ENCODE assay signal across 8 cellular contexts in the genomic region with DNA sequence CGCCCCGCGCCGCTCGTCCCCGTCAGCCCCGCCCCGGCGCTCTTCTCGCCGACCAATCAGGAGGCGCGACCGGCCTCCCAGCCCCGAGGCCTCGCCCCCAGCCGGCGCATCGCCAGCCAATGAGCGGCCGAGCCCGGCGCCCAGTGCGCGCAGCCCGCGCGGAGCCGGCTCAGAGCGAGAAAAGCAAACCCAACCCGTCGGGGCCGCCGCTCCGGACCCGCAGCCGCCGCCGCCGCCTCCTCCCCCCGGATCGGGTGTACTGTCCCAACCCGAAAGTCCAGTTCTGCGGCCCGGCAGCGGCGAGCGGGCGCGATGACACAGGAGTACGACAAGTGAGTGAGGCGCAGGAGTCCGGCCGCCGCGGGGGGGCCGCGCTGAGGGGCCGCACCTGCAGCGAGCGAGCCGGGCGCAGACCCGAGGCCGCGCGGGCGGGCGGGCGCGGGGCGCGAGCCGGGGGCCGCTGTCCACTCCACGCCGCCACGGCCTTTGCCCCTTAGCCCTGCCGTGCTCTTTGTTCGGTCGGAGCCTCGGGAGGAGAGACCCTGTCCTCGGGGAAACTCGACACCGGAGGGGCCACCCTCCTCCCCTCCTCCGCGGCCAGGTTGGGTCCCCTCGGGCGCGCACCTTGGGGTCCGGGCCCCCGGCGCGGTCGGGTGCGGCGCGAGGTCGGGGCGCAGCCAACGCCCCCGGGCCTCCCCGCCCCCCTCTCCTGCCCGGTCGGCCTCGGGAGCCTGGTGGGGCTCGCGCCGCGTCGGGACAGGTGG. TPM values are rescaled to one million over a fixed set of nuclear protein-coding genes. Genes with fewer than 3 reads are reported as not detected.
DNase-seq lines count a peak whose midpoint lies in the region; ATAC-seq lines count a peak whose summit lies in the region.

A gene with protein sequence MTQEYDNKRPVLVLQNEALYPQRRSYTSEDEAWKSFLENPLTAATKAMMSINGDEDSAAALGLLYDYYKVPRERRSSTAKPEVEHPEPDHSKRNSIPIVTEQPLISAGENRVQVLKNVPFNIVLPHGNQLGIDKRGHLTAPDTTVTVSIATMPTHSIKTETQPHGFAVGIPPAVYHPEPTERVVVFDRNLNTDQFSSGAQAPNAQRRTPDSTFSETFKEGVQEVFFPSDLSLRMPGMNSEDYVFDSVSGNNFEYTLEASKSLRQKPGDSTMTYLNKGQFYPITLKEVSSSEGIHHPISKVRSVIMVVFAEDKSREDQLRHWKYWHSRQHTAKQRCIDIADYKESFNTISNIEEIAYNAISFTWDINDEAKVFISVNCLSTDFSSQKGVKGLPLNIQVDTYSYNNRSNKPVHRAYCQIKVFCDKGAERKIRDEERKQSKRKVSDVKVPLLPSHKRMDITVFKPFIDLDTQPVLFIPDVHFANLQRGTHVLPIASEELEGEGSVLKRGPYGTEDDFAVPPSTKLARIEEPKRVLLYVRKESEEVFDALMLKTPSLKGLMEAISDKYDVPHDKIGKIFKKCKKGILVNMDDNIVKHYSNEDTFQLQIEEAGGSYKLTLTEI (plus strand): TSS at position 172 of the 764 bp plus-strand sequence. CDS start 141 bp downstream, at position 313.

- H3K9me3 ChIP-seq in CD8-positive, alpha-beta memory T cell (ENCODE audit: low read length) = no peaks in the 10 kb centered on the region
- H3K9me3 ChIP-seq in endocrine pancreas (ENCODE audit: control insufficient read depth, low read length) = no peaks in the 10 kb centered on the region

- H3K56ac ChIP-seq in mesendoderm (ENCODE audit: low read length) = peak within 1 kb of the TSS; percentile 74

- H3K36me3 ChIP-seq in CD8-positive, alpha-beta memory T cell (ENCODE audit: insufficient read depth, low read length) = no peaks in the 10 kb centered on the region
- H3K36me3 ChIP-seq in endocrine pancreas (ENCODE audit: control insufficient read depth, insufficient read depth, low read length) (no peaks in the 10 kb centered on the region), mesendoderm (ENCODE audit: control insufficient read depth, insufficient read depth, low read length) (no peaks in the 10 kb centered on the region)

- peak within 1 kb of the TSS; percentile 48 for H3K4me3 ChIP-seq in CD8-positive, alpha-beta memory T cell (ENCODE audit: low read length)
- peak within 1 kb of the TSS; percentile 89 for H3K4me3 ChIP-seq in endocrine pancreas (ENCODE audit: control insufficient read depth, insufficient read depth, low read length)
- peak within 1 kb of the TSS; percentile 54 for H3K4me3 ChIP-seq in mesendoderm (ENCODE audit: low read length)

- H3K79me2 ChIP-seq in mesendoderm (ENCODE audit: control insufficient read depth, insufficient read depth, low read length) = no peaks in the 10 kb centered on the region

- peaks cover 9 to 15% (median 12%) of the 10 kb centered on the region in 3 donors for H3K4me1 Mint-ChIP-seq in CD8-positive, alpha-beta memory T cell
- peaks cover 14% of the 10 kb centered on the region for H3K4me1 Mint-ChIP-seq in activated CD8-positive, alpha-beta memory T cell treated with anti-CD3 and anti-CD28 coated beads, Interleukin-2, amount 10 ng/mL, durations not matched to agents 7 days and 5 days

- CTCF ChIA-PET in CD8-positive, alpha-beta memory T cell (lab: Charles Lee) = no interaction called here
- CTCF ChIA-PET in activated CD8-positive, alpha-beta memory T cell treated with anti-CD3 and anti-CD28 coated beads, Interleukin-2, amount 10 ng/mL, durations not matched to agents 7 days and 5 days (lab: Charles Lee) = interaction anchor here (1.6 kb wide), 1 partner anchor 33 kb away, joined by 5 read pairs; no protein-coding TSS in a partner anchor

- no peak within 1 kb of the TSS for H2BK5ac ChIP-seq in mesendoderm (ENCODE audit: low read length)

- no peak within 1 kb of the TSS for H3K23ac ChIP-seq in mesendoderm (ENCODE audit: low read length)

- no peak within 1 kb of the TSS for H2AK5ac ChIP-seq in mesendoderm (ENCODE audit: low read length)

- POLR2A ChIA-PET in CD8-positive, alpha-beta memory T cell (lab: Charles Lee) = no interaction called here

- peak within 1 kb of the TSS; percentile 78 for H3K9ac ChIP-seq in endocrine pancreas (ENCODE audit: control insufficient read depth, insufficient read depth, low read length)
- peak within 1 kb of the TSS; percentile 63 for H3K9ac ChIP-seq in mesendoderm (ENCODE audit: low read length)

- peak within 1 kb of the TSS; percentile 44 for H3K27ac ChIP-seq in CD8-positive, alpha-beta memory T cell (ENCODE audit: low read depth, low read length)
- no peak within 1 kb of the TSS for H3K27ac ChIP-seq in mesendoderm (ENCODE audit: low read depth, low read length)

- DNase-seq in CD8-positive, alpha-beta memory T cell = peak; percentile 87 to 92 (median 90)
- DNase-seq in HT1080 (ENCODE audit: low read depth) (peak; percentile 81), NOMO-1 treated with DMSO at 0.1 percent for 48 hours (lab: John Stamatoyannopoulos, UW; ENCODE audit: unreplicated experiment) (peak; percentile 76), mesendoderm (peak; percentile 94)
- DNase-seq in activated CD8-positive, alpha-beta memory T cell treated with anti-CD3 and anti-CD28 coated beads, Interleukin-2, amount 10 ng/mL, durations not matched to agents 7 days and 5 days = peak; percentile 92
- peak; percentile 78 for DNase-seq in stimulated activated CD8-positive, alpha-beta memory T cell treated with anti-CD3 and anti-CD28 coated beads, Interleukin-12 subunit alpha, Interleukin-12 subunit beta, amount 100 ng/mL, for 24 hours (ENCODE audit: extremely low read depth)

- H4K8ac ChIP-seq in mesendoderm (ENCODE audit: low read depth, low read length) = no peak within 1 kb of the TSS

- peak within 1 kb of the TSS; percentile 70 for H3K4me2 ChIP-seq in mesendoderm (ENCODE audit: low read length)

- WGBS in mesendoderm (ENCODE audit: extremely low coverage, insufficient coverage, low lambda C conversion rate) = no CpG with 5 or more reads among the region's 111 CpGs

- peak; percentile 96 for ATAC-seq in GM21390 (IDR thresholded peaks at IDR 0.05; ENCODE audit: unreplicated experiment)
- ATAC-seq in activated CD8-positive, alpha-beta memory T cell treated with anti-CD3 and anti-CD28 coated beads, Interleukin-2, amount 10 ng/mL, durations not matched to agents 7 days and 5 days = peak; percentile 97

- H2BK15ac ChIP-seq in mesendoderm (replicated peaks; ENCODE audit: low read depth) = no peak within 1 kb of the TSS

- no peak within 1 kb of the TSS for H3K18ac ChIP-seq in mesendoderm (ENCODE audit: low read length)

- peak within 1 kb of the TSS; percentile 72 to 90 (median 85) for H3K4me3 Mint-ChIP-seq in CD8-positive, alpha-beta memory T cell
- peak within 1 kb of the TSS; percentile 70 for H3K4me3 Mint-ChIP-seq in activated CD8-positive, alpha-beta memory T cell treated with anti-CD3 and anti-CD28 coated beads, Interleukin-2, amount 10 ng/mL, durations not matched to agents 7 days and 5 days

- H3K4me1 ChIP-seq in CD8-positive, alpha-beta memory T cell (ENCODE audit: insufficient read depth, low read length) = peaks cover 5% of the 10 kb centered on the region
- no peaks in the 10 kb centered on the region for H3K4me1 ChIP-seq in endocrine pancreas (ENCODE audit: control insufficient read depth, insufficient read depth, low read length)
- H3K4me1 ChIP-seq in mesendoderm (ENCODE audit: control insufficient read depth, low read depth, low read length) = no peaks in the 10 kb centered on the region

- peaks cover 0 to 1% (median 0%) of the 10 kb centered on the region in 3 donors for H3K36me3 Mint-ChIP-seq in CD8-positive, alpha-beta memory T cell
- no peaks in the 10 kb centered on the region for H3K36me3 Mint-ChIP-seq in activated CD8-positive, alpha-beta memory T cell treated with anti-CD3 and anti-CD28 coated beads, Interleukin-2, amount 10 ng/mL, durations not matched to agents 7 days and 5 days

- H3K27me3 ChIP-seq in CD8-positive, alpha-beta memory T cell (ENCODE audit: insufficient read depth, low read length, poor library complexity, severe bottlenecking) = no peaks in the 10 kb centered on the region
- H3K27me3 ChIP-seq in endocrine pancreas (ENCODE audit: control insufficient read depth, insufficient read depth, low read length) = no peaks in the 10 kb centered on the region
- H3K27me3 ChIP-seq in mesendoderm (ENCODE audit: insufficient read depth, low read length, poor library complexity) = peaks cover 7% of the 10 kb centered on the region

- peaks cover 19 to 50% of the 10 kb centered on the region in 2 donors for H3K27me3 Mint-ChIP-seq in CD8-positive, alpha-beta memory T cell
- H3K27me3 Mint-ChIP-seq in activated CD8-positive, alpha-beta memory T cell treated with anti-CD3 and anti-CD28 coated beads, Interleukin-2, amount 10 ng/mL, durations not matched to agents 7 days and 5 days = peaks cover 67% of the 10 kb centered on the region

- H3K4ac ChIP-seq in mesendoderm (ENCODE audit: low read depth, low read length) = no peak within 1 kb of the TSS

- H3K27ac Mint-ChIP-seq in CD8-positive, alpha-beta memory T cell = peak within 1 kb of the TSS in 5 of 8 donors; percentile 44 to 83 (median 69)
- H3K27ac Mint-ChIP-seq in activated CD8-positive, alpha-beta memory T cell treated with anti-CD3 and anti-CD28 coated beads, Interleukin-2, amount 10 ng/mL, durations not matched to agents 7 days and 5 days = no peak within 1 kb of the TSS

- no peak within 1 kb of the TSS for H2BK120ac ChIP-seq in mesendoderm (ENCODE audit: low read depth, low read length)

- no peak within 1 kb of the TSS for H4K5ac ChIP-seq in mesendoderm (ENCODE audit: low read length)

- H3K9me3 Mint-ChIP-seq in CD8-positive, alpha-beta memory T cell = no peaks in the 10 kb centered on the region
- no peaks in the 10 kb centered on the region for H3K9me3 Mint-ChIP-seq in activated CD8-positive, alpha-beta memory T cell treated with anti-CD3 and anti-CD28 coated beads, Interleukin-2, amount 10 ng/mL, durations not matched to agents 7 days and 5 days (ENCODE audit: low read depth)

- no peaks in the 10 kb centered on the region for H3K79me1 ChIP-seq in mesendoderm (ENCODE audit: low read length)

RNA-seq across cellular contexts. Expression of the gene that starts here (rescaled TPM):
- under 1 TPM; 0.88 to 0.93 TPM for total RNA-seq in CD8-positive, alpha-beta memory T cell
- 0.12 TPM for polyA plus RNA-seq in CD8-positive, alpha-beta memory T cell
- total RNA-seq in HT1080 (2014; rRNA removed; shearing (Covaris generic)) = 0.11 and 0.17 TPM in 2 replicates
- 0.06 and 0.42 TPM in 2 replicates for polyA plus RNA-seq in HT1080 (2015; cell fraction: cytosol; rRNA removed)
- polyA plus RNA-seq in HT1080 (2015; cell fraction: nucleus; rRNA removed) = 0.44 and 0.53 TPM in 2 replicates
- total RNA-seq in activated CD8-positive, alpha-beta memory T cell treated with anti-CD3 and anti-CD28 coated beads, Interleukin-2, amount 10 ng/mL, durations not matched to agents 7 days and 5 days = 1 to 10 TPM in 1 of 2 experiments, under 1 TPM in 1; 0.64 to 1.0 TPM
- polyA plus RNA-seq in mesendoderm (2013, experiment 1 of 2) = 1.3 TPM
- 1.4 TPM for polyA plus RNA-seq in mesendoderm (2013, experiment 2 of 2)

Comparison
In these comparisons a context has a peak if more than half of its experiments do, and no peak if none do; other contexts are left out.
1. Peak in DNase-seq, H3K4me3 ChIP-seq and H3K27ac ChIP-seq in CD8-positive, alpha-beta memory T cell; RNA of the gene not detected or under 1 TPM.
2. Peak in DNase-seq in HT1080; RNA of the gene not detected or under 1 TPM.